Comparison of ENCODE assay signal across 25 cellular contexts in genomic region chr16:6918661-6919060, GRCh38.
A peak's percentile ranks its signal among the peaks of the same experiment; 100 is the strongest.
DNase-seq lines count a peak whose midpoint lies in the region; FAIRE-seq lines count a peak whose summit lies in the region.
"Had no signal": no experiment of that assay in that cellular context is flagged by ENCODE, and none has a peak within 500 bp of the region (broad histone marks: within the 10 kb centered on the region; RNA-seq: fewer than 3 reads in every experiment).

No MANE protein-coding gene starts in this region.

- DNase-seq in NCI-H2171 treated with DMSO at 0.1 percent for 48 hours (lab: John Stamatoyannopoulos, UW) (peak; percentile 22), NCI-H2171 (lab: John Stamatoyannopoulos, UW) (no peak), NCI-H82 (lab: John Stamatoyannopoulos, UW) (peak; percentile 69), cerebellar cortex (ENCODE audit: low spot score) (peak; percentile 91), trophoblast cell (no peak), glomerular visceral epithelial cell (ENCODE audit: extremely low spot score) (no peak), small intestine (no peak), NCI-H524 treated with DMSO at 0.1 percent for 48 hours (lab: John Stamatoyannopoulos, UW) (no peak)
- DNase-seq: 8988T; ACHN; AML-193; BE2C; CD4-positive, alpha-beta T cell; CD8-positive, alpha-beta memory T cell; DMS 273 treated with DMSO at 0.1 percent for 48 hours; DND-41; GDM1; GOT3; HFFc6 had no signal

- H3K18ac ChIP-seq in trophoblast cell (ENCODE audit: low read length): no peak overlapping the region

- no peak overlapping the region for H3K14ac ChIP-seq in trophoblast cell (ENCODE audit: low read length)

- H3K9ac ChIP-seq in trophoblast cell (ENCODE audit: low read length): no peak overlapping the region
- H3K9ac ChIP-seq: BLaER1 treated with 17β-estradiol and CSF1 and Interleukin-3, amounts not matched to agents 10 nM and 100 nM had no signal

- H2AK5ac ChIP-seq in trophoblast cell (ENCODE audit: low read length): peak overlapping the region; percentile 47

- H3K79me2 ChIP-seq in trophoblast cell (ENCODE audit: control insufficient read depth, insufficient read depth, low read length, poor library complexity): no peaks in the 10 kb centered on the region

- H3K36me3 ChIP-seq in trophoblast cell (ENCODE audit: control insufficient read depth in 1 of 2, insufficient read depth in 2 of 2, low read length in 2 of 2) (no peaks in the 10 kb centered on the region), small intestine (ENCODE audit: control insufficient read depth in 2 of 2, insufficient read depth in 2 of 2, low read length in 2 of 2) (no peaks in the 10 kb centered on the region)
- H3K36me3 ChIP-seq: BE2C; BLaER1 treated with 17β-estradiol and CSF1 and Interleukin-3, amounts not matched to agents 10 nM and 100 nM; HAP-1 had no signal

- H2AFZ ChIP-seq in trophoblast cell (ENCODE audit: insufficient read depth, low read length, poor library complexity): no peak overlapping the region

- H3K4me1 ChIP-seq in trophoblast cell (ENCODE audit: control insufficient read depth in 1 of 2, insufficient read depth in 2 of 2, low read length in 2 of 2) (peaks cover 3 to 6% of the 10 kb centered on the region in 2 experiments), small intestine (ENCODE audit: control insufficient read depth in 2 of 2, insufficient read depth in 1 of 2, low read depth in 1 of 2, low read length in 1 of 2) (no peaks in the 10 kb centered on the region)
- H3K4me1 ChIP-seq: A549; BE2C; BLaER1 treated with 17β-estradiol and CSF1 and Interleukin-3, amounts not matched to agents 10 nM and 100 nM; HAP-1 had no signal

- no peak overlapping the region for H3K4ac ChIP-seq in trophoblast cell (ENCODE audit: low read depth, low read length)

- no CpG with 5 or more reads among the region's 7 CpGs for WGBS in trophoblast cell (ENCODE audit: extremely low coverage, insufficient coverage, insufficient read length)
- WGBS in small intestine, 3 donors: 84 to 89% (median 89%) methylated on average over 7 of the region's 7 CpGs

- H3K4me3 ChIP-seq in trophoblast cell (ENCODE audit: low read depth, low read length): no peak overlapping the region
- H3K4me3 ChIP-seq in small intestine (ENCODE audit: low read depth in 1 of 2, low read length in 2 of 2): no peak overlapping the region
- H3K4me3 ChIP-seq: A549; BLaER1 treated with 17β-estradiol and CSF1 and Interleukin-3, amounts not matched to agents 10 nM and 100 nM; GM12878; HAP-1 had no signal

- no peak overlapping the region for H3K4me2 ChIP-seq in trophoblast cell (ENCODE audit: low read length)
- H3K4me2 ChIP-seq: A549; BLaER1 treated with 17β-estradiol and CSF1 and Interleukin-3, amounts not matched to agents 10 nM and 100 nM had no signal

- FAIRE-seq in small intestine (lab: Jason Lieb, UNC): no peak
- FAIRE-seq: A549, D721Med, GM12878, H54 had no signal

- H4K12ac ChIP-seq in trophoblast cell (ENCODE audit: low read depth, low read length): no peak overlapping the region

- H2BK5ac ChIP-seq in trophoblast cell (ENCODE audit: low read depth, low read length, poor library complexity): no peak overlapping the region

- H3K9me3 ChIP-seq in trophoblast cell (ENCODE audit: insufficient read depth, low read depth, low read length): peaks cover 2% of the 10 kb centered on the region
- no peaks in the 10 kb centered on the region for H3K9me3 ChIP-seq in small intestine (ENCODE audit: control insufficient read depth, low read depth)
- H3K9me3 ChIP-seq: A549; BE2C; BLaER1 treated with 17β-estradiol and CSF1 and Interleukin-3, amounts not matched to agents 10 nM and 100 nM; HAP-1 had no signal

- H4K8ac ChIP-seq in trophoblast cell (ENCODE audit: low read depth, low read length): peak overlapping the region; percentile 47

- no peaks in the 10 kb centered on the region for H3K79me1 ChIP-seq in trophoblast cell (ENCODE audit: low read length)

- H3K27ac ChIP-seq in trophoblast cell (ENCODE audit: low read depth, low read length): no peak overlapping the region
- no peak overlapping the region for H3K27ac ChIP-seq in small intestine (ENCODE audit: low read depth in 1 of 2, low read length in 1 of 2)
- H3K27ac ChIP-seq: A549; BLaER1 treated with 17β-estradiol and CSF1 and Interleukin-3, amounts not matched to agents 10 nM and 100 nM had no signal

- H2BK120ac ChIP-seq in trophoblast cell (ENCODE audit: insufficient read depth, low read length, poor library complexity): no peak overlapping the region

- no peaks in the 10 kb centered on the region for H3K27me3 ChIP-seq in trophoblast cell (ENCODE audit: insufficient read depth, low read length)
- H3K27me3 ChIP-seq in small intestine (ENCODE audit: control insufficient read depth in 2 of 2, insufficient read depth in 2 of 2, low read length in 2 of 2): no peaks in the 10 kb centered on the region
- H3K27me3 ChIP-seq: BE2C; BLaER1 treated with 17β-estradiol and CSF1 and Interleukin-3, amounts not matched to agents 10 nM and 100 nM had no signal

- H4K91ac ChIP-seq in trophoblast cell (ENCODE audit: low read depth, low read length): peak overlapping the region; percentile 57

- peak overlapping the region; percentile 46 for H2BK12ac ChIP-seq in trophoblast cell (ENCODE audit: low read length)

- no peak overlapping the region for H3K23ac ChIP-seq in trophoblast cell (ENCODE audit: low read length)

Comparison
In these comparisons a context has a peak if more than half of its experiments do, and no peak if none do; other contexts are left out.
1. DNase-seq: peak in NCI-H2171 treated with DMSO at 0.1 percent for 48 hours (single experiment), NCI-H82 (single experiment) and cerebellar cortex (single experiment); none in NCI-H2171 (single experiment), trophoblast cell (0 of 2), glomerular visceral epithelial cell (single experiment), small intestine (single experiment) and NCI-H524 treated with DMSO at 0.1 percent for 48 hours (single experiment).